Comparison of ENCODE assay signal across 36 cellular contexts in genomic region chr14:92798811-92799210, GRCh38.
"Had no signal": no experiment of that assay in that cellular context is flagged by ENCODE, and none has a peak within 500 bp of the region (broad histone marks: within the 10 kb centered on the region; RNA-seq: fewer than 3 reads in every experiment).

No MANE protein-coding gene starts in this region.

- H3K36me3 ChIP-seq: breast epithelium had no signal

- ATAC-seq: activated CD8-positive, alpha-beta T cell treated with anti-CD3 and anti-CD28 coated beads for 36 hours; activated naive CD4-positive, alpha-beta T cell treated with anti-CD3 and anti-CD28 coated beads, Interleukin-2, amount 50 U/mL, for 72 hours; activated T-cell treated with anti-CD3 and anti-CD28 coated beads, Interleukin-2, amount 50 U/mL, for 4 hours; activated T-cell treated with anti-CD3 and anti-CD28 coated beads, Interleukin-2, amount 50 U/mL, for 72 hours; activated T-helper 17 cell treated with anti-CD3 and anti-CD28 coated beads, Interleukin-2, amount 50 U/mL, for 72 hours; body of pancreas; T-cell had no signal

- H3K4me3 Mint-ChIP-seq: activated B cell treated with CpG ODN at 0.5 μM for 24 hours; activated CD4-positive, alpha-beta memory T cell treated with anti-CD3 and anti-CD28 coated beads for 36 hours; activated CD4-positive, alpha-beta T cell treated with anti-CD3 and anti-CD28 coated beads, Interleukin-2, amount 10 ng/mL, durations not matched to agents 24 days and 14 days; activated CD8-positive, alpha-beta T cell treated with anti-CD3 and anti-CD28 coated beads for 36 hours; activated naive CD4-positive, alpha-beta T cell treated with anti-CD3 and anti-CD28 coated beads for 36 hours; activated naive CD8-positive, alpha-beta T cell treated with anti-CD3 and anti-CD28 coated beads for 36 hours; activated T-cell treated with anti-CD3 and anti-CD28 coated beads, Interleukin-2, amount 50 U/mL, for 4 hours; activated T-cell treated with anti-CD3 and anti-CD28 coated beads, Interleukin-2, amount 50 U/mL, for 72 hours; activated T-helper 1 cell treated with anti-CD3 and anti-CD28 coated beads, Interleukin-12 subunit alpha, Interleukin-12 subunit beta, Interleukin-2, Interleukin-4 antibody, amounts not matched to agents 30 ng/mL and 10 ng/mL and 1 ng/mL, durations not matched to agents 14 hours and 24 hours and 36 hours; T-helper 2 cell treated with Interferon-gamma antibody and Interleukin-4, amounts not matched to agents 5 μg/mL and 100 μg/mL, for 36 hours had no signal

- H3K27me3 ChIP-seq: adrenal gland, body of pancreas, brain microvascular endothelial cell, breast epithelium had no signal

- H3K9me3 ChIP-seq: adrenal gland, body of pancreas, breast epithelium had no signal

- DNase-seq: activated B cell treated with CpG ODN at 0.5 μM for 24 hours; activated CD4-positive, alpha-beta memory T cell treated with anti-CD3 and anti-CD28 coated beads for 36 hours; activated CD4-positive, alpha-beta T cell treated with anti-CD3 and anti-CD28 coated beads for 4 hours; activated CD4-positive, alpha-beta T cell treated with anti-CD3 and anti-CD28 coated beads, Interleukin-2, amount 10 ng/mL, durations not matched to agents 24 days and 14 days; activated CD4-positive, alpha-beta T cell treated with anti-CD3 and anti-CD28 coated beads, Interleukin-2, amount 50 U/mL, for 1 hour; activated CD4-positive, alpha-beta T cell treated with anti-CD3 and anti-CD28 coated beads, Interleukin-2, amount 50 U/mL, for 4 hours; activated CD4-positive, CD25-positive, alpha-beta regulatory T cell treated with anti-CD3 and anti-CD28 coated beads, Interleukin-2, amount 50 U/mL, for 72 hours; activated CD8-positive, alpha-beta memory T cell treated with anti-CD3 and anti-CD28 coated beads, Interleukin-2, amount 50 U/mL, for 4 hours; activated CD8-positive, alpha-beta T cell treated with anti-CD3 and anti-CD28 coated beads for 36 hours; activated effector memory CD4-positive, alpha-beta T cell treated with anti-CD3 and anti-CD28 coated beads, Interleukin-2, amount 50 U/mL, for 16 hours; activated gamma-delta T cell treated with Interleukin-2 at 50 U/mL for 16 hours; activated naive CD4-positive, alpha-beta T cell; activated naive CD4-positive, alpha-beta T cell treated with anti-CD3 and anti-CD28 coated beads for 36 hours; activated naive CD4-positive, alpha-beta T cell treated with anti-CD3 and anti-CD28 coated beads, Interleukin-2, amount 50 U/mL, for 16 hours; activated naive CD8-positive, alpha-beta T cell treated with anti-CD3 and anti-CD28 coated beads for 36 hours; activated T-cell treated with anti-CD3 and anti-CD28 coated beads for 4 hours; activated T-cell treated with anti-CD3 and anti-CD28 coated beads, Interleukin-2, amount 50 U/mL, for 1 hour; activated T-cell treated with anti-CD3 and anti-CD28 coated beads, Interleukin-2, amount 50 U/mL, for 4 hours; activated T-cell treated with anti-CD3 and anti-CD28 coated beads, Interleukin-2, amount 50 U/mL, for 72 hours; adrenal gland; amniotic stem cell; aorta; body of pancreas; brain microvascular endothelial cell; central memory CD4-positive, alpha-beta T cell; T-cell; T-helper 2 cell; T-helper 9 cell had no signal

- H3K4me3 ChIP-seq: adrenal gland, body of pancreas, breast epithelium had no signal

- FAIRE-seq: astrocyte, TTC549 had no signal

- H3K27ac Mint-ChIP-seq: activated B cell treated with CpG ODN at 0.5 μM for 24 hours; activated CD4-positive, alpha-beta memory T cell treated with anti-CD3 and anti-CD28 coated beads for 36 hours; activated CD4-positive, alpha-beta T cell treated with anti-CD3 and anti-CD28 coated beads, Interleukin-2, amount 10 ng/mL, durations not matched to agents 24 days and 14 days; activated naive CD4-positive, alpha-beta T cell treated with anti-CD3 and anti-CD28 coated beads for 36 hours; activated naive CD4-positive, alpha-beta T cell treated with anti-CD3 and anti-CD28 coated beads, Interleukin-2, amount 50 U/mL, for 72 hours; activated naive CD8-positive, alpha-beta T cell treated with anti-CD3 and anti-CD28 coated beads for 36 hours; activated T-helper 1 cell treated with anti-CD3 and anti-CD28 coated beads, Interleukin-12 subunit alpha, Interleukin-12 subunit beta, Interleukin-2, Interleukin-4 antibody, amounts not matched to agents 30 ng/mL and 10 ng/mL and 1 ng/mL, durations not matched to agents 14 hours and 24 hours and 36 hours; activated T-helper 17 cell treated with anti-CD3 and anti-CD28 coated beads, Interleukin-2, amount 50 U/mL, for 72 hours; T-cell; T-helper 2 cell treated with Interferon-gamma antibody and Interleukin-4, amounts not matched to agents 5 μg/mL and 100 μg/mL, for 36 hours had no signal

- H3K27me3 Mint-ChIP-seq: activated B cell treated with CpG ODN at 0.5 μM for 24 hours; activated CD4-positive, alpha-beta memory T cell treated with anti-CD3 and anti-CD28 coated beads for 36 hours; activated CD4-positive, alpha-beta T cell treated with anti-CD3 and anti-CD28 coated beads, Interleukin-2, amount 10 ng/mL, durations not matched to agents 24 days and 14 days; activated CD8-positive, alpha-beta T cell treated with anti-CD3 and anti-CD28 coated beads for 36 hours; activated naive CD8-positive, alpha-beta T cell treated with anti-CD3 and anti-CD28 coated beads for 36 hours; activated T-helper 17 cell treated with anti-CD3 and anti-CD28 coated beads, Interleukin-2, amount 50 U/mL, for 72 hours; T-cell had no signal

- H3K27ac ChIP-seq: adrenal gland, body of pancreas, brain microvascular endothelial cell, breast epithelium, VCaP had no signal
